Comparison of ENCODE assay signal across 1 cellular context in the genomic region with DNA sequence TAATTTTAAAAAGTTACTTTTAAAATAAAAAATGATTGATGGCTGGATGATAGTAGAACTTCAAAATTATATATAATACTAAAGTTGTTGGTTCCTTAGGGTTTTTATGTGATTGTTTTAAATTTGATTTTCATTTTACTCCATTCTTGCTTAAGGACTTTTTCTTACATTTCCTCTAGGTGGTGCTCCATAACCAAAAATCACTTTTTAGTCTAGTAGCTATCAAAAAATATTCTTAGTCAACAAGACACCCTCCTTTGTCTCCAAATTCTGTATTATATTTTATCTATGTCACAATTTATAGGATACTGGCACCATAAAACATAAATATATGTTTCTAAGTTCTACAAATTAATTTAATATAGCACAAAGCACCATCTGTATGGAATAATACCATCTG.
TF ChIP-seq lines count a peak whose summit lies in the region.

No MANE protein-coding gene starts in this region.

TF ChIP-seq in GM23338, 12 proteins besides CTCF, POLR2A, EP300 and RAD21 (continued from another document):
- TF ChIP-seq, protein P1, sequence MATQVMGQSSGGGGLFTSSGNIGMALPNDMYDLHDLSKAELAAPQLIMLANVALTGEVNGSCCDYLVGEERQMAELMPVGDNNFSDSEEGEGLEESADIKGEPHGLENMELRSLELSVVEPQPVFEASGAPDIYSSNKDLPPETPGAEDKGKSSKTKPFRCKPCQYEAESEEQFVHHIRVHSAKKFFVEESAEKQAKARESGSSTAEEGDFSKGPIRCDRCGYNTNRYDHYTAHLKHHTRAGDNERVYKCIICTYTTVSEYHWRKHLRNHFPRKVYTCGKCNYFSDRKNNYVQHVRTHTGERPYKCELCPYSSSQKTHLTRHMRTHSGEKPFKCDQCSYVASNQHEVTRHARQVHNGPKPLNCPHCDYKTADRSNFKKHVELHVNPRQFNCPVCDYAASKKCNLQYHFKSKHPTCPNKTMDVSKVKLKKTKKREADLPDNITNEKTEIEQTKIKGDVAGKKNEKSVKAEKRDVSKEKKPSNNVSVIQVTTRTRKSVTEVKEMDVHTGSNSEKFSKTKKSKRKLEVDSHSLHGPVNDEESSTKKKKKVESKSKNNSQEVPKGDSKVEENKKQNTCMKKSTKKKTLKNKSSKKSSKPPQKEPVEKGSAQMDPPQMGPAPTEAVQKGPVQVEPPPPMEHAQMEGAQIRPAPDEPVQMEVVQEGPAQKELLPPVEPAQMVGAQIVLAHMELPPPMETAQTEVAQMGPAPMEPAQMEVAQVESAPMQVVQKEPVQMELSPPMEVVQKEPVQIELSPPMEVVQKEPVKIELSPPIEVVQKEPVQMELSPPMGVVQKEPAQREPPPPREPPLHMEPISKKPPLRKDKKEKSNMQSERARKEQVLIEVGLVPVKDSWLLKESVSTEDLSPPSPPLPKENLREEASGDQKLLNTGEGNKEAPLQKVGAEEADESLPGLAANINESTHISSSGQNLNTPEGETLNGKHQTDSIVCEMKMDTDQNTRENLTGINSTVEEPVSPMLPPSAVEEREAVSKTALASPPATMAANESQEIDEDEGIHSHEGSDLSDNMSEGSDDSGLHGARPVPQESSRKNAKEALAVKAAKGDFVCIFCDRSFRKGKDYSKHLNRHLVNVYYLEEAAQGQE (IDR thresholded peaks at IDR 0.05; ENCODE audit: unreplicated experiment): no peak
